Comparison of ENCODE assay signal across 2 cellular contexts in the genomic region with DNA sequence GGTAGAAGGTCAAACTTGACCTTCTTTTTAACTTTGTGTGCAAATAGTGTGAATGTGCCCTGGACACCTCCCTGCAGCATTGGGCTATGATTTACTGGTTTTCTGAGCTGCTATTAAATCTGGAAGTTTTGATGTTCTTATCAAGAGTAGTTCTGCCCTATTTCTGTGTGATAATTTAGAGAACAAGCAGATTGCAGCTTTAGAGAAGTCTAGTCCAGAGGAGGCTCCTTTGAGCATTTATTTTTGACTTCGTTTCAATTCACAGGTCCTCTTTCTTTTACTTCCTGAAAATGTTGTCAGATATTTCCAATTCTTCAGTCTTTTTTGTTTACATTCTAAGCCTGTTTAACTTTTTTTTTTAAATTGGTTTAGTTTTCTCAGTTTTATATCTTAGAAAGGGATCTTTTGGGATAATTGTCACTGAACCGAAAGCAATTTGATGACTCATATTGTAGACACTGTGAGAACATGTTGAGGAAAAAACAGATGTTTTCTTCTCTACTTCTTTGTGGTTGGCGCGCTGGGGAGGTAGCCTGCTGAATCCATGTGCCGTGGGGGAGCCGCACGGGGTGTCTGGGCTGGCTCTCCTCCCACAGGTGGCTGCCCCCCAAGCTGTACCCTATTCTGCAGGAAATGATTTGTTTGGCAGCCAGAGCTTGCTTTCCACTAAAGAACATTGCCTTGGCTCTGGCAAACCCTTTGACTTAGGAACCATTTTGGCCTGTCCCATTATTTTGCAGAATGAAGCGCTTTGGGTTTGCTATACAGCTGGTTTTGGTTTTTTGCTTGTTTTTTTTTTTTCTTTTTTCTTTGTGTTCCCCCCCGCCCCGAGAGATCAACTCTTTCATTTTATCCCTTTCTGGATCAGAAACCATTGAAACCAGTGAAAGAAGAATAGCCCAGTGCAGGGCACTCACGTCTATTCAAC.
TF ChIP-seq lines count a peak whose summit lies in the region.

No MANE protein-coding gene starts in this region.

TF ChIP-seq in endothelial cell of umbilical vein, 7 proteins besides CTCF, POLR2A, EP300 and RAD21:
- TF ChIP-seq FOS (IDR thresholded peaks at IDR 0.05; ENCODE audit: borderline replicate concordance, insufficient read depth, low read length), result no peak
- TF ChIP-seq JUN (IDR thresholded peaks at IDR 0.05; ENCODE audit: borderline replicate concordance, insufficient read depth, insufficient read length, low read depth), result peak; percentile 64

TF ChIP-seq in GM23338, 12 proteins besides CTCF, POLR2A, EP300 and RAD21:
- TF ChIP-seq JUNB (IDR thresholded peaks at IDR 0.05; ENCODE audit: unreplicated experiment) (no peak), ZNF462 (CRISPR knock-in tag; IDR thresholded peaks at IDR 0.05) (no peak), POLR2AphosphoS5 (IDR thresholded peaks at IDR 0.05; ENCODE audit: low read depth) (no peak), CREB1 (CRISPR knock-in tag; IDR thresholded peaks at IDR 0.05; ENCODE audit: low read depth) (no peak), EZH2phosphoT487 (IDR thresholded peaks at IDR 0.05; ENCODE audit: unreplicated experiment) (no peak), ETS1 (IDR thresholded peaks at IDR 0.05) (no peak)
